In genomic region chr19:38316477-38317067, GRCh38 we compare ENCODE assay signal across 8 cellular contexts. TPM values are rescaled to one million over a fixed set of nuclear protein-coding genes. Genes with fewer than 3 reads are reported as not detected.
A peak's percentile ranks its signal among the peaks of the same experiment; 100 is the strongest.
DNase-seq lines count a peak whose midpoint lies in the region; ATAC-seq and TF ChIP-seq lines count a peak whose summit lies in the region.

No MANE protein-coding gene starts in this region.

- peaks cover 46% of the 10 kb centered on the region for H3K4me1 Mint-ChIP-seq in activated CD8-positive, alpha-beta T cell treated with anti-CD3 and anti-CD28 coated beads for 36 hours (ENCODE audit: low read depth)

- TF ChIP-seq CTCF in left ventricle myocardium inferior (IDR thresholded peaks at IDR 0.05; ENCODE audit: borderline replicate concordance) (no peak), testis (IDR thresholded peaks at IDR 0.05) (no peak)
- TF ChIP-seq CTCF in activated CD8-positive, alpha-beta T cell treated with anti-CD3 and anti-CD28 coated beads for 36 hours (IDR thresholded peaks at IDR 0.05): no peak

- peak overlapping the region; percentile 95 for H3K4me3 Mint-ChIP-seq in activated CD8-positive, alpha-beta T cell treated with anti-CD3 and anti-CD28 coated beads for 36 hours

- no peaks in the 10 kb centered on the region for H3K9me3 ChIP-seq in left ventricle myocardium inferior (replicated peaks)
- H3K9me3 ChIP-seq in iPS-20b (ENCODE audit: insufficient read depth, low read depth, low read length): no peaks in the 10 kb centered on the region
- H3K9me3 ChIP-seq in testis: no peaks in the 10 kb centered on the region

- H3K4me3 ChIP-seq in left ventricle myocardium inferior: peak overlapping the region; percentile 70
- peak overlapping the region; percentile 49 for H3K4me3 ChIP-seq in iPS-20b (ENCODE audit: low read length)
- peak overlapping the region; percentile 60 to 63 for H3K4me3 ChIP-seq in testis

- POLR2A ChIA-PET in activated CD8-positive, alpha-beta T cell treated with anti-CD3 and anti-CD28 coated beads for 36 hours (lab: Charles Lee): no interaction called here

- H3K4me1 ChIP-seq in left ventricle myocardium inferior (peaks cover 63% of the 10 kb centered on the region), iPS-20b (ENCODE audit: insufficient read depth, low read length) (peaks cover 3% of the 10 kb centered on the region; the same call in 1 of the 2 replicates), testis (peaks cover 15% of the 10 kb centered on the region)

- no peaks in the 10 kb centered on the region for H3K9me3 Mint-ChIP-seq in activated CD8-positive, alpha-beta T cell treated with anti-CD3 and anti-CD28 coated beads for 36 hours

- CTCF ChIA-PET in activated CD8-positive, alpha-beta T cell treated with anti-CD3 and anti-CD28 coated beads for 36 hours (lab: Charles Lee): no interaction called here

- H3K27me3 ChIP-seq in left ventricle myocardium inferior (ENCODE audit: low read depth) (no peaks in the 10 kb centered on the region), iPS-20b (ENCODE audit: insufficient read depth, low read length) (peaks cover 47% of the 10 kb centered on the region), testis (no peaks in the 10 kb centered on the region)

- no peak for TF ChIP-seq POLR2A in testis (IDR thresholded peaks at IDR 0.05)

- H3K27me3 Mint-ChIP-seq in activated CD8-positive, alpha-beta T cell treated with anti-CD3 and anti-CD28 coated beads for 36 hours: no peaks in the 10 kb centered on the region

- H3K27ac Mint-ChIP-seq in activated CD8-positive, alpha-beta T cell treated with anti-CD3 and anti-CD28 coated beads for 36 hours: peak overlapping the region; percentile 94

- H3K36me3 ChIP-seq in left ventricle myocardium inferior (no peaks in the 10 kb centered on the region), iPS-20b (ENCODE audit: insufficient read depth, low read depth, low read length) (no peaks in the 10 kb centered on the region), testis (ENCODE audit: low read depth, missing control alignments) (no peaks in the 10 kb centered on the region)

- ATAC-seq in activated CD8-positive, alpha-beta T cell treated with anti-CD3 and anti-CD28 coated beads for 36 hours: peak; percentile 1
- no peak for ATAC-seq in HG03342 (IDR thresholded peaks at IDR 0.05; ENCODE audit: unreplicated experiment)

- DNase-seq in left ventricle myocardium inferior (no peak), cardiac septum (ENCODE audit: low spot score) (no peak), testis (no peak), NCI-H510A treated with DMSO at 0.1 percent for 48 hours (lab: John Stamatoyannopoulos, UW) (no peak)
- DNase-seq in activated CD8-positive, alpha-beta T cell treated with anti-CD3 and anti-CD28 coated beads for 36 hours: no peak
- DNase-seq in NK-92 treated with Interleukin-12 subunit alpha and Interleukin-12 subunit beta, amount 100 ng/mL, for 24 hours (lab: John Stamatoyannopoulos, UW): no peak

- no peaks in the 10 kb centered on the region for H3K36me3 Mint-ChIP-seq in activated CD8-positive, alpha-beta T cell treated with anti-CD3 and anti-CD28 coated beads for 36 hours (ENCODE audit: low read depth)

- intact Hi-C loops in left ventricle myocardium inferior (cut with micrococcal nuclease) (no loop called here), cardiac septum (cut with DNase I) (no loop called here), testis (cut with DNase I; ENCODE audit: low total_unique reads) (loop anchor here (5.0 kb wide), 1 partner anchor 54 kb away; the partner anchor contains the start of gene SPINT2)
- intact Hi-C loops in activated CD8-positive, alpha-beta T cell treated with anti-CD3 and anti-CD28 coated beads for 36 hours (cut with micrococcal nuclease): loop anchor here (10.0 kb wide), 1 partner anchor 52 kb away; the partner anchor contains the start of gene SPINT2

- H3K9ac ChIP-seq in iPS-20b (ENCODE audit: low read depth, low read length): peak overlapping the region; percentile 38; the same call in 1 of the 2 replicates

- peak overlapping the region; percentile 93 for H3K27ac ChIP-seq in left ventricle myocardium inferior (replicated peaks)
- H3K27ac ChIP-seq in iPS-20b (ENCODE audit: low read length): no peak overlapping the region
- peak overlapping the region; percentile 85 to 89 for H3K27ac ChIP-seq in testis

- 33 to 37% methylated on average over 8 of the region's 8 CpGs for WGBS in testis, 2 donors

RNA-seq across cellular contexts. Expression of gene YIF1B, which starts 0.8 kb away (rescaled TPM):
- total RNA-seq in left ventricle myocardium inferior (33.0 TPM), cardiac septum (27.6 TPM), testis (10 to 100 TPM; 63.5 to 63.7 TPM)
- 10 to 100 TPM; 75.6 to 79.0 TPM for total RNA-seq in activated CD8-positive, alpha-beta T cell treated with anti-CD3 and anti-CD28 coated beads for 36 hours
- 52.1 TPM for polyA plus RNA-seq in testis (ENCODE audit: insufficient read depth, low read depth, low replicate concordance)

RNA-seq across cellular contexts. Expression of gene KCNK6, which starts 3.1 kb away (rescaled TPM):
- total RNA-seq in left ventricle myocardium inferior (4.2 TPM), cardiac septum (14.1 TPM), testis (1 to 10 TPM; 2.3 to 3.5 TPM)
- total RNA-seq in activated CD8-positive, alpha-beta T cell treated with anti-CD3 and anti-CD28 coated beads for 36 hours: 10 to 100 TPM; 10.3 to 11.9 TPM
- polyA plus RNA-seq in testis (ENCODE audit: insufficient read depth, low read depth, low replicate concordance): 3.4 TPM

RNA-seq across cellular contexts. Expression of gene C19orf33, which starts 12.5 kb away (rescaled TPM):
- 1.6 TPM for total RNA-seq in left ventricle myocardium inferior
- total RNA-seq in cardiac septum: 2.0 TPM
- not detected for total RNA-seq in activated CD8-positive, alpha-beta T cell treated with anti-CD3 and anti-CD28 coated beads for 36 hours
- total RNA-seq in testis: 1 to 10 TPM; 1.1 to 1.7 TPM
- 7.9 TPM for polyA plus RNA-seq in testis (ENCODE audit: insufficient read depth, low read depth, low replicate concordance)

RNA-seq across cellular contexts. Expression of gene CATSPERG, which starts 19.1 kb away (rescaled TPM):
- total RNA-seq in left ventricle myocardium inferior (1.4 TPM), cardiac septum (1.5 TPM), testis (10 to 100 TPM; 56.3 to 84.0 TPM)
- 1 to 10 TPM; 3.4 to 5.8 TPM for total RNA-seq in activated CD8-positive, alpha-beta T cell treated with anti-CD3 and anti-CD28 coated beads for 36 hours
- polyA plus RNA-seq in testis (ENCODE audit: insufficient read depth, low read depth, low replicate concordance): 141 TPM

RNA-seq across cellular contexts. Expression of gene SPINT2, which starts 52.2 kb away (rescaled TPM):
- total RNA-seq in left ventricle myocardium inferior (6.8 TPM), cardiac septum (17.3 TPM), testis (100 to 1,000 TPM; 372 to 389 TPM)
- total RNA-seq in activated CD8-positive, alpha-beta T cell treated with anti-CD3 and anti-CD28 coated beads for 36 hours: 10 to 100 TPM; 56.2 to 68.4 TPM
- polyA plus RNA-seq in testis (ENCODE audit: insufficient read depth, low read depth, low replicate concordance): 480 TPM

Comparison
In these comparisons a context has a peak if more than half of its experiments do, and no peak if none do; other contexts are left out.
1. intact Hi-C loops: an anchor here in activated CD8-positive, alpha-beta T cell treated with anti-CD3 and anti-CD28 coated beads for 36 hours (10.0 kb wide) and testis (5.0 kb wide); none called in left ventricle myocardium inferior and cardiac septum.